8 cellular contexts compared by ENCODE assay signal in the genomic region with DNA sequence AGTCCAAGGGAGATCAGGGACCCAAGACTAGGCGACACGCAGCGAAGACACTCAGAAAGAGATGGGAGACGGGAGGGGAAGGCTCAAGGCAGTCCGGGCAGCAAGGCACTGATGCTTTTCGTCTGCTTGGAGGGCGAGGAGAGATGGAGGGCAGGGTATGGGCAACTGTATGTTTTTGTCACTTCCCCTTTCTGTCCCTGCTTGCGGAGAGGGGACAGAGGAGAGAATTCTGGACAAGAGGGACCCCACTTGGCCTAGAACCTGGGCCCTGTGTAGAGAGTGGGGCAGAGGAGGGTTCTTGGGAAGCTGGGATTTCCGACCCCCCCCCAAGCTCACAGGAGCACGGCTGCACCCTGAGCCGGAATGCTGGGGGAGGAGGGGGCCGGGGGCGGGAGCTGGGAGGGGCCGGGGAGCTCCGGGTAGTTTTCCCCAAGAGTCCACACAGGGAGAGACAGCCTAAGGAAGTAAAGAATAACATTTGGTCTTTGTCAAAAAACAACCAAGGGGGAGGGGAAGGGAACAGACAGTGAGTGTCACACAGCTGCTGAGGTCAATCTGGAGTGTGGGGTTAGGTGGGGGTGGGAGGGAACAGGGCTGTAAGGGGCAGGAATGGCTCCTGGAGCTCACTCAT. TPM values are rescaled to one million over a fixed set of nuclear protein-coding genes. Genes with fewer than 3 reads are reported as not detected.
A peak's percentile ranks its signal among the peaks of the same experiment; 100 is the strongest.
DNase-seq lines count a peak whose midpoint lies in the region; ATAC-seq and TF ChIP-seq lines count a peak whose summit lies in the region.

No MANE protein-coding gene starts in this region.

- intact Hi-C loops in activated T-helper 1 cell treated with anti-CD3 and anti-CD28 coated beads, Interleukin-12 subunit alpha, Interleukin-12 subunit beta, Interleukin-2, Interleukin-4 antibody, amounts not matched to agents 30 ng/mL and 10 ng/mL and 1 ng/mL, durations not matched to agents 14 hours and 24 hours and 36 hours (cut with micrococcal nuclease), result no loop called here
- intact Hi-C loops in lower leg skin (cut with DNase I; ENCODE audit: low total_unique reads), result no loop called here

- peak overlapping the region; percentile 89 for H3K27ac Mint-ChIP-seq in activated T-helper 1 cell treated with anti-CD3 and anti-CD28 coated beads, Interleukin-12 subunit alpha, Interleukin-12 subunit beta, Interleukin-2, Interleukin-4 antibody, amounts not matched to agents 30 ng/mL and 10 ng/mL and 1 ng/mL, durations not matched to agents 14 hours and 24 hours and 36 hours
- H3K27ac Mint-ChIP-seq in immature natural killer cell, result peak overlapping the region; percentile 95 to 99 (median 97)

- no peaks in the 10 kb centered on the region for H3K9me3 ChIP-seq in thoracic aorta

- H3K36me3 Mint-ChIP-seq in activated T-cell treated with anti-CD3 and anti-CD28 coated beads, Interleukin-2, amount 50 U/mL, for 4 hours (ENCODE audit: insufficient read depth), result peaks cover 3% of the 10 kb centered on the region
- peaks cover 4% of the 10 kb centered on the region for H3K36me3 Mint-ChIP-seq in activated T-helper 1 cell treated with anti-CD3 and anti-CD28 coated beads, Interleukin-12 subunit alpha, Interleukin-12 subunit beta, Interleukin-2, Interleukin-4 antibody, amounts not matched to agents 30 ng/mL and 10 ng/mL and 1 ng/mL, durations not matched to agents 14 hours and 24 hours and 36 hours (ENCODE audit: low read depth)
- peaks cover 0 to 5% (median 0%) of the 10 kb centered on the region in 3 donors for H3K36me3 Mint-ChIP-seq in immature natural killer cell

- 32 to 46% methylated on average over 15 of the region's 15 CpGs for WGBS in lower leg skin, 2 donors

- H3K9me3 Mint-ChIP-seq in activated T-cell treated with anti-CD3 and anti-CD28 coated beads, Interleukin-2, amount 50 U/mL, for 4 hours, result no peaks in the 10 kb centered on the region
- H3K9me3 Mint-ChIP-seq in activated T-helper 1 cell treated with anti-CD3 and anti-CD28 coated beads, Interleukin-12 subunit alpha, Interleukin-12 subunit beta, Interleukin-2, Interleukin-4 antibody, amounts not matched to agents 30 ng/mL and 10 ng/mL and 1 ng/mL, durations not matched to agents 14 hours and 24 hours and 36 hours, result no peaks in the 10 kb centered on the region
- no peaks in the 10 kb centered on the region for H3K9me3 Mint-ChIP-seq in immature natural killer cell

- no peak for DNase-seq in activated T-cell treated with anti-CD3 and anti-CD28 coated beads, Interleukin-2, amount 50 U/mL, for 4 hours
- DNase-seq in activated T-cell treated with anti-CD3 and anti-CD28 coated beads, Interleukin-2, amount 50 U/mL, for 1 hour, result no peak
- no peak for DNase-seq in activated T-helper 1 cell treated with anti-CD3 and anti-CD28 coated beads, Interleukin-12 subunit alpha, Interleukin-12 subunit beta, Interleukin-2, Interleukin-4 antibody, amounts not matched to agents 30 ng/mL and 10 ng/mL and 1 ng/mL, durations not matched to agents 14 hours and 24 hours and 36 hours (ENCODE audit: low spot score)
- DNase-seq in immature natural killer cell (no peak), thoracic aorta (ENCODE audit: low spot score) (no peak), GM20000 (ENCODE audit: low spot score) (no peak), lower leg skin (ENCODE audit: low spot score in 2 of 2) (no peak), NCI-H2107 treated with DMSO at 0.1 percent for 48 hours (lab: John Stamatoyannopoulos, UW; ENCODE audit: unreplicated experiment) (no peak)

- no peak for ATAC-seq in activated T-cell treated with anti-CD3 and anti-CD28 coated beads, Interleukin-2, amount 50 U/mL, for 4 hours
- ATAC-seq in thoracic aorta (ENCODE audit: insufficient number of reproducible peaks, low FRiP score, low read depth), result no peak

- H3K36me3 ChIP-seq in thoracic aorta, result peaks cover 21% of the 10 kb centered on the region

- H3K4me3 ChIP-seq in thoracic aorta (peak overlapping the region; percentile 94), lower leg skin (ENCODE audit: low read depth, poor library complexity, severe bottlenecking) (no peak overlapping the region)

- peaks cover 44% of the 10 kb centered on the region for H3K4me1 Mint-ChIP-seq in activated T-cell treated with anti-CD3 and anti-CD28 coated beads, Interleukin-2, amount 50 U/mL, for 4 hours (ENCODE audit: low read depth)
- H3K4me1 Mint-ChIP-seq in activated T-helper 1 cell treated with anti-CD3 and anti-CD28 coated beads, Interleukin-12 subunit alpha, Interleukin-12 subunit beta, Interleukin-2, Interleukin-4 antibody, amounts not matched to agents 30 ng/mL and 10 ng/mL and 1 ng/mL, durations not matched to agents 14 hours and 24 hours and 36 hours (ENCODE audit: low read depth), result peaks cover 23% of the 10 kb centered on the region
- H3K4me1 Mint-ChIP-seq in immature natural killer cell, result peaks cover 44 to 51% of the 10 kb centered on the region in 2 donors

- H3K27ac ChIP-seq in thoracic aorta, result no peak overlapping the region

- H3K4me1 ChIP-seq in thoracic aorta (ENCODE audit: control insufficient read depth in 1 of 2, low read depth in 2 of 2), result peaks cover 10 to 32% of the 10 kb centered on the region in 2 donors

- peak overlapping the region; percentile 95 for H3K4me3 Mint-ChIP-seq in activated T-cell treated with anti-CD3 and anti-CD28 coated beads, Interleukin-2, amount 50 U/mL, for 4 hours
- peak overlapping the region; percentile 87 for H3K4me3 Mint-ChIP-seq in activated T-helper 1 cell treated with anti-CD3 and anti-CD28 coated beads, Interleukin-12 subunit alpha, Interleukin-12 subunit beta, Interleukin-2, Interleukin-4 antibody, amounts not matched to agents 30 ng/mL and 10 ng/mL and 1 ng/mL, durations not matched to agents 14 hours and 24 hours and 36 hours
- H3K4me3 Mint-ChIP-seq in immature natural killer cell, result peak overlapping the region; percentile 90 to 99 (median 98)

- H3K27me3 Mint-ChIP-seq in activated T-cell treated with anti-CD3 and anti-CD28 coated beads, Interleukin-2, amount 50 U/mL, for 4 hours (ENCODE audit: low read depth), result no peaks in the 10 kb centered on the region
- no peaks in the 10 kb centered on the region for H3K27me3 Mint-ChIP-seq in activated T-helper 1 cell treated with anti-CD3 and anti-CD28 coated beads, Interleukin-12 subunit alpha, Interleukin-12 subunit beta, Interleukin-2, Interleukin-4 antibody, amounts not matched to agents 30 ng/mL and 10 ng/mL and 1 ng/mL, durations not matched to agents 14 hours and 24 hours and 36 hours (ENCODE audit: insufficient read depth)
- H3K27me3 Mint-ChIP-seq in immature natural killer cell (ENCODE audit: low read depth in 3 of 3), result peaks cover 13 to 24% (median 16%) of the 10 kb centered on the region in 3 donors

- no peak for TF ChIP-seq CTCF in thoracic aorta (IDR thresholded peaks at IDR 0.05)
- no peak for TF ChIP-seq CTCF in GM20000 (IDR thresholded peaks at IDR 0.05; ENCODE audit: extremely low read depth, missing control alignments)
- no peak for TF ChIP-seq CTCF in lower leg skin (IDR thresholded peaks at IDR 0.05)

- TF ChIP-seq POLR2A in lower leg skin (IDR thresholded peaks at IDR 0.05), result no peak

- H3K27me3 ChIP-seq in thoracic aorta (replicated peaks; ENCODE audit: insufficient read depth), result no peaks in the 10 kb centered on the region

RNA-seq across cellular contexts. Expression of gene LRCH4, which starts 1.8 kb away (rescaled TPM):
- 10 to 100 TPM; 69.3 to 75.5 (median 73.1) TPM for total RNA-seq in activated T-cell treated with anti-CD3 and anti-CD28 coated beads, Interleukin-2, amount 50 U/mL, for 4 hours
- 104 and 107 TPM in 2 replicates for total RNA-seq in activated T-helper 1 cell treated with anti-CD3 and anti-CD28 coated beads, Interleukin-12 subunit alpha, Interleukin-12 subunit beta, Interleukin-2, Interleukin-4 antibody, amounts not matched to agents 30 ng/mL and 10 ng/mL and 1 ng/mL, durations not matched to agents 14 hours and 24 hours and 36 hours
- 100 to 1,000 TPM in 1 of 3 donors, 10 to 100 TPM in 2; 78.9 to 125 (median 90.4) TPM for polyA plus RNA-seq in immature natural killer cell
- 100 to 1,000 TPM in 1 of 2 donors, 10 to 100 TPM in 1; 99.8 to 131 TPM for total RNA-seq in thoracic aorta
- total RNA-seq in lower leg skin, result 10 to 100 TPM; 42.0 to 82.2 (median 63.7) TPM

RNA-seq across cellular contexts. Expression of gene FBXO24, which starts 2.0 kb away (rescaled TPM):
- under 1 TPM; 0.14 to 0.40 (median 0.34) TPM for total RNA-seq in activated T-cell treated with anti-CD3 and anti-CD28 coated beads, Interleukin-2, amount 50 U/mL, for 4 hours
- 0.27 and 0.41 TPM in 2 replicates for total RNA-seq in activated T-helper 1 cell treated with anti-CD3 and anti-CD28 coated beads, Interleukin-12 subunit alpha, Interleukin-12 subunit beta, Interleukin-2, Interleukin-4 antibody, amounts not matched to agents 30 ng/mL and 10 ng/mL and 1 ng/mL, durations not matched to agents 14 hours and 24 hours and 36 hours
- under 1 TPM in 1 of 3 donors, not detected in 2; 0.43 TPM for polyA plus RNA-seq in immature natural killer cell
- total RNA-seq in thoracic aorta (not detected), lower leg skin (1 to 10 TPM in 2 of 4 donors, under 1 TPM in 2; 0.15 to 4.3 (median 0.99) TPM)

RNA-seq across cellular contexts. Expression of gene SAP25, which starts 10.5 kb away (rescaled TPM):
- total RNA-seq in activated T-cell treated with anti-CD3 and anti-CD28 coated beads, Interleukin-2, amount 50 U/mL, for 4 hours, result 1 to 10 TPM; 6.2 to 8.1 (median 7.6) TPM
- 9.1 and 11.2 TPM in 2 replicates for total RNA-seq in activated T-helper 1 cell treated with anti-CD3 and anti-CD28 coated beads, Interleukin-12 subunit alpha, Interleukin-12 subunit beta, Interleukin-2, Interleukin-4 antibody, amounts not matched to agents 30 ng/mL and 10 ng/mL and 1 ng/mL, durations not matched to agents 14 hours and 24 hours and 36 hours
- not detected for polyA plus RNA-seq in immature natural killer cell
- total RNA-seq in thoracic aorta, result 1 to 10 TPM in 1 of 2 donors, under 1 TPM in 1; 0.81 to 1.1 TPM
- total RNA-seq in lower leg skin, result 1 to 10 TPM in 2 of 4 donors, not detected in 2; 1.3 to 1.7 TPM

RNA-seq across cellular contexts. Expression of gene PCOLCE, which starts 18.0 kb away (rescaled TPM):
- 1 to 10 TPM; 1.4 to 3.1 (median 2.0) TPM for total RNA-seq in activated T-cell treated with anti-CD3 and anti-CD28 coated beads, Interleukin-2, amount 50 U/mL, for 4 hours
- total RNA-seq in activated T-helper 1 cell treated with anti-CD3 and anti-CD28 coated beads, Interleukin-12 subunit alpha, Interleukin-12 subunit beta, Interleukin-2, Interleukin-4 antibody, amounts not matched to agents 30 ng/mL and 10 ng/mL and 1 ng/mL, durations not matched to agents 14 hours and 24 hours and 36 hours, result 4.3 and 4.7 TPM in 2 replicates
- polyA plus RNA-seq in immature natural killer cell, result 1 to 10 TPM; 2.0 to 4.9 (median 4.7) TPM
- 100 to 1,000 TPM; 130 to 140 TPM for total RNA-seq in thoracic aorta
- total RNA-seq in lower leg skin, result 10 to 100 TPM in 1 of 4 donors, 1 to 10 TPM in 3; 4.9 to 47.6 (median 7.3) TPM

RNA-seq across cellular contexts. Expression of gene MOSPD3, which starts 28.2 kb away (rescaled TPM):
- 1 to 10 TPM; 7.8 to 8.4 (median 7.9) TPM for total RNA-seq in activated T-cell treated with anti-CD3 and anti-CD28 coated beads, Interleukin-2, amount 50 U/mL, for 4 hours
- 10.3 and 11.5 TPM in 2 replicates for total RNA-seq in activated T-helper 1 cell treated with anti-CD3 and anti-CD28 coated beads, Interleukin-12 subunit alpha, Interleukin-12 subunit beta, Interleukin-2, Interleukin-4 antibody, amounts not matched to agents 30 ng/mL and 10 ng/mL and 1 ng/mL, durations not matched to agents 14 hours and 24 hours and 36 hours
- polyA plus RNA-seq in immature natural killer cell, result 10 to 100 TPM; 23.2 to 29.3 (median 27.0) TPM
- 10 to 100 TPM in 1 of 2 donors, 1 to 10 TPM in 1; 9.2 to 29.6 TPM for total RNA-seq in thoracic aorta
- total RNA-seq in lower leg skin, result 10 to 100 TPM; 22.3 to 33.5 (median 26.9) TPM
